33 cellular contexts compared by ENCODE assay signal in genomic region chr2:125479143-125479636, GRCh38.
"Had no signal": no experiment of that assay in that cellular context is flagged by ENCODE, and none has a peak within 500 bp of the region (broad histone marks: within the 10 kb centered on the region; RNA-seq: fewer than 3 reads in every experiment).

No MANE protein-coding gene starts in this region.

- DNase-seq: activated CD4-positive, alpha-beta memory T cell treated with anti-CD3 and anti-CD28 coated beads, Interleukin-2, amount 10 ng/mL, durations not matched to agents 7 days and 5 days; activated CD4-positive, alpha-beta T cell treated with anti-CD3 and anti-CD28 coated beads for 1 hour; activated CD4-positive, alpha-beta T cell treated with anti-CD3 and anti-CD28 coated beads for 4 hours; activated CD4-positive, alpha-beta T cell treated with anti-CD3 and anti-CD28 coated beads, Interleukin-2, amount 10 ng/mL, durations not matched to agents 7 days and 5 days; activated CD4-positive, alpha-beta T cell treated with anti-CD3 and anti-CD28 coated beads, Interleukin-2, amount 50 U/mL, for 4 hours; activated CD8-positive, alpha-beta memory T cell treated with anti-CD3 and anti-CD28 coated beads, Interleukin-2, amount 50 U/mL, for 48 hours; activated naive CD4-positive, alpha-beta T cell treated with anti-CD3 and anti-CD28 coated beads for 36 hours; activated naive CD8-positive, alpha-beta T cell treated with anti-CD3 and anti-CD28 coated beads for 36 hours; activated naive CD8-positive, alpha-beta T cell treated with anti-CD3 and anti-CD28 coated beads, Interleukin-2, amount 50 U/mL, for 24 hours; activated T-cell treated with anti-CD3 and anti-CD28 coated beads for 4 hours; activated T-cell treated with anti-CD3 and anti-CD28 coated beads, Interleukin-2, amount 50 U/mL, for 24 hours; activated T-cell treated with anti-CD3 and anti-CD28 coated beads, Interleukin-2, amount 50 U/mL, for 72 hours; adrenal gland; amygdala; aorta; body of pancreas; caudate nucleus; cortex of kidney; dermis blood vessel endothelial cell; effector CD4-positive, alpha-beta T cell; effector memory CD8-positive, alpha-beta T cell; esophagus squamous epithelium; foreskin melanocyte; T-helper 2 cell had no signal

- H3K4me1 Mint-ChIP-seq: activated CD4-positive, alpha-beta memory T cell treated with anti-CD3 and anti-CD28 coated beads, Interleukin-2, amount 10 ng/mL, durations not matched to agents 7 days and 5 days; activated CD4-positive, alpha-beta T cell treated with anti-CD3 and anti-CD28 coated beads, Interleukin-2, amount 10 ng/mL, durations not matched to agents 7 days and 5 days; activated naive CD4-positive, alpha-beta T cell treated with anti-CD3 and anti-CD28 coated beads, Interleukin-2, amount 50 U/mL, for 24 hours; activated naive CD8-positive, alpha-beta T cell treated with anti-CD3 and anti-CD28 coated beads for 36 hours; activated naive CD8-positive, alpha-beta T cell treated with anti-CD3 and anti-CD28 coated beads, Interleukin-2, amount 50 U/mL, for 24 hours; WTC11 had no signal

- H3K36me3 Mint-ChIP-seq: activated naive CD4-positive, alpha-beta T cell treated with anti-CD3 and anti-CD28 coated beads, Interleukin-2, amount 50 U/mL, for 24 hours; activated naive CD8-positive, alpha-beta T cell treated with anti-CD3 and anti-CD28 coated beads for 36 hours had no signal

- H3K27me3 ChIP-seq: adrenal gland, body of pancreas, esophagus squamous epithelium, gastroesophageal sphincter had no signal

- H3K27me3 Mint-ChIP-seq: activated CD4-positive, alpha-beta memory T cell treated with anti-CD3 and anti-CD28 coated beads, Interleukin-2, amount 10 ng/mL, durations not matched to agents 7 days and 5 days; activated CD4-positive, alpha-beta T cell treated with anti-CD3 and anti-CD28 coated beads, Interleukin-2, amount 10 ng/mL, durations not matched to agents 7 days and 5 days; activated naive CD4-positive, alpha-beta T cell treated with anti-CD3 and anti-CD28 coated beads, Interleukin-2, amount 50 U/mL, for 24 hours; activated naive CD8-positive, alpha-beta T cell treated with anti-CD3 and anti-CD28 coated beads for 36 hours; activated naive CD8-positive, alpha-beta T cell treated with anti-CD3 and anti-CD28 coated beads, Interleukin-2, amount 50 U/mL, for 24 hours; activated T-cell treated with anti-CD3 and anti-CD28 coated beads, Interleukin-2, amount 50 U/mL, for 24 hours; effector memory CD8-positive, alpha-beta T cell had no signal

- FAIRE-seq: colon, endometrium, endothelial cell of umbilical vein, TTC549 had no signal

- H3K36me3 ChIP-seq: adrenal gland, esophagus squamous epithelium, gastroesophageal sphincter had no signal

- ATAC-seq: activated naive CD8-positive, alpha-beta T cell treated with anti-CD3 and anti-CD28 coated beads, Interleukin-2, amount 50 U/mL, for 24 hours; activated T-cell treated with anti-CD3 and anti-CD28 coated beads, Interleukin-2, amount 50 U/mL, for 72 hours; body of pancreas; effector memory CD8-positive, alpha-beta T cell; gastroesophageal sphincter; WTC11 had no signal

- H3K9me3 ChIP-seq: adrenal gland, body of pancreas had no signal

- H3K27ac ChIP-seq: adrenal gland, body of pancreas, epithelial cell of prostate, esophagus squamous epithelium, gastroesophageal sphincter, VCaP had no signal

- H3K4me1 ChIP-seq: adrenal gland, body of pancreas, esophagus squamous epithelium, gastroesophageal sphincter had no signal

- H3K4me3 Mint-ChIP-seq: activated CD4-positive, alpha-beta memory T cell treated with anti-CD3 and anti-CD28 coated beads, Interleukin-2, amount 10 ng/mL, durations not matched to agents 7 days and 5 days; activated CD4-positive, alpha-beta T cell treated with anti-CD3 and anti-CD28 coated beads, Interleukin-2, amount 10 ng/mL, durations not matched to agents 7 days and 5 days; activated naive CD4-positive, alpha-beta T cell treated with anti-CD3 and anti-CD28 coated beads for 36 hours; activated naive CD4-positive, alpha-beta T cell treated with anti-CD3 and anti-CD28 coated beads, Interleukin-2, amount 50 U/mL, for 24 hours; activated naive CD8-positive, alpha-beta T cell treated with anti-CD3 and anti-CD28 coated beads for 36 hours; activated naive CD8-positive, alpha-beta T cell treated with anti-CD3 and anti-CD28 coated beads, Interleukin-2, amount 50 U/mL, for 24 hours; activated T-cell treated with anti-CD3 and anti-CD28 coated beads, Interleukin-2, amount 50 U/mL, for 24 hours; activated T-cell treated with anti-CD3 and anti-CD28 coated beads, Interleukin-2, amount 50 U/mL, for 72 hours; effector memory CD8-positive, alpha-beta T cell; WTC11 had no signal

- H3K4me3 ChIP-seq: adrenal gland, body of pancreas, esophagus squamous epithelium, gastroesophageal sphincter had no signal

- H3K27ac Mint-ChIP-seq: activated CD4-positive, alpha-beta memory T cell treated with anti-CD3 and anti-CD28 coated beads, Interleukin-2, amount 10 ng/mL, durations not matched to agents 7 days and 5 days; activated CD4-positive, alpha-beta T cell treated with anti-CD3 and anti-CD28 coated beads, Interleukin-2, amount 10 ng/mL, durations not matched to agents 7 days and 5 days; activated naive CD4-positive, alpha-beta T cell treated with anti-CD3 and anti-CD28 coated beads for 36 hours; activated naive CD4-positive, alpha-beta T cell treated with anti-CD3 and anti-CD28 coated beads, Interleukin-2, amount 50 U/mL, for 24 hours; activated naive CD8-positive, alpha-beta T cell treated with anti-CD3 and anti-CD28 coated beads for 36 hours; activated naive CD8-positive, alpha-beta T cell treated with anti-CD3 and anti-CD28 coated beads, Interleukin-2, amount 50 U/mL, for 24 hours; activated T-cell treated with anti-CD3 and anti-CD28 coated beads, Interleukin-2, amount 50 U/mL, for 24 hours; activated T-cell treated with anti-CD3 and anti-CD28 coated beads, Interleukin-2, amount 50 U/mL, for 72 hours; effector memory CD8-positive, alpha-beta T cell; WTC11 had no signal
